Comparison of ENCODE assay signal across 14 cellular contexts in the genomic region with DNA sequence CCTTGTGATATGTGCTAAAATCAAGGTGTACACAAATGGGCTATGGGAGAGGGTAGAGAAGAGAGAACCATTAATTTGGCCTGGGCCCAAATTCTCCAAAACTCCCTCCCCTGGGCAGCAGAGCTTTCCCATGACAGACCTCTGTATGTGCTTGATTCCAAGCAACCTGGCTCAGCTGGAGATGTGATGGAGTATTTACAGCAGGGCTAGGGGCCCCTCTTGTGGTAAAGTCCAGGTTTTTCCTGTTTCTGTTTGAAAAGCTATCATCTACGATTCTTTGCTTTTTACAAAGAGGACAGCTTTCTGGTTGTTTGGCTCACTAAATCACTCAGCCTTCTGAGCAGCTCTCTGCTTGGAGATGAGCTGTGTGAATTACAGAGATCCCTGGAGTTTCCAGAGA.
DNase-seq lines count a peak whose midpoint lies in the region; ATAC-seq, FAIRE-seq and TF ChIP-seq lines count a peak whose summit lies in the region.
"Had no signal": no experiment of that assay in that cellular context is flagged by ENCODE, and none has a peak within 500 bp of the region (broad histone marks: within the 10 kb centered on the region; RNA-seq: fewer than 3 reads in every experiment).

No MANE protein-coding gene starts in this region.

- TF ChIP-seq POLR2A in H54 (IDR thresholded peaks at IDR 0.05; ENCODE audit: low read depth, low read length), result no peak

- DNase-seq in COR-L47 (lab: John Stamatoyannopoulos, UW) (peak; percentile 14), Kasumi-1 (lab: John Stamatoyannopoulos, UW) (peak; percentile 53 to 59), astrocyte of the cerebellum (ENCODE audit: low read depth) (peak; percentile 16), medulla oblongata (ENCODE audit: extremely low spot score) (peak; percentile 29), MV-4-11 (lab: John Stamatoyannopoulos, UW) (no peak), H54 (ENCODE audit: insufficient read length, low spot score) (no peak)
- no peak for DNase-seq in effector CD8-positive, alpha-beta T cell (lab: John Stamatoyannopoulos, UW)
- DNase-seq: activated effector memory CD4-positive, alpha-beta T cell treated with Interleukin-2 at 50 U/mL for 16 hours; CD8-positive, alpha-beta memory T cell; thyroid gland had no signal

- FAIRE-seq in H54 (lab: Jason Lieb, UNC), result no peak
- FAIRE-seq: GM12892 had no signal

- TF ChIP-seq CTCF in astrocyte of the cerebellum (IDR thresholded peaks at IDR 0.05; ENCODE audit: low read depth, low read length, missing control alignments), result peak; percentile 21

- H3K4me3 ChIP-seq in astrocyte of the cerebellum (ENCODE audit: low read depth, low read length), result no peak overlapping the region
- H3K4me3 ChIP-seq: coronary artery, thyroid gland had no signal

- in situ Hi-C loops in astrocyte of the cerebellum (cut with HindIII; ENCODE audit: low sequenced_read_pairs), result no loop called here

- ATAC-seq in GM19328 (IDR thresholded peaks at IDR 0.05; ENCODE audit: unreplicated experiment), result no peak
- ATAC-seq: activated CD4-positive, CD25-positive, alpha-beta regulatory T cell treated with anti-CD3 and anti-CD28 coated beads, Interleukin-2, amount 50 U/mL, for 24 hours had no signal

Comparison
In these comparisons a context has a peak if more than half of its experiments do, and no peak if none do; other contexts are left out.
1. DNase-seq: peak in COR-L47 (single experiment), Kasumi-1 (2 of 2), astrocyte of the cerebellum (single experiment) and medulla oblongata (single experiment); none in MV-4-11 (single experiment), H54 (single experiment) and effector CD8-positive, alpha-beta T cell (single experiment).